Comparison of ENCODE assay signal across 8 cellular contexts in the genomic region with DNA sequence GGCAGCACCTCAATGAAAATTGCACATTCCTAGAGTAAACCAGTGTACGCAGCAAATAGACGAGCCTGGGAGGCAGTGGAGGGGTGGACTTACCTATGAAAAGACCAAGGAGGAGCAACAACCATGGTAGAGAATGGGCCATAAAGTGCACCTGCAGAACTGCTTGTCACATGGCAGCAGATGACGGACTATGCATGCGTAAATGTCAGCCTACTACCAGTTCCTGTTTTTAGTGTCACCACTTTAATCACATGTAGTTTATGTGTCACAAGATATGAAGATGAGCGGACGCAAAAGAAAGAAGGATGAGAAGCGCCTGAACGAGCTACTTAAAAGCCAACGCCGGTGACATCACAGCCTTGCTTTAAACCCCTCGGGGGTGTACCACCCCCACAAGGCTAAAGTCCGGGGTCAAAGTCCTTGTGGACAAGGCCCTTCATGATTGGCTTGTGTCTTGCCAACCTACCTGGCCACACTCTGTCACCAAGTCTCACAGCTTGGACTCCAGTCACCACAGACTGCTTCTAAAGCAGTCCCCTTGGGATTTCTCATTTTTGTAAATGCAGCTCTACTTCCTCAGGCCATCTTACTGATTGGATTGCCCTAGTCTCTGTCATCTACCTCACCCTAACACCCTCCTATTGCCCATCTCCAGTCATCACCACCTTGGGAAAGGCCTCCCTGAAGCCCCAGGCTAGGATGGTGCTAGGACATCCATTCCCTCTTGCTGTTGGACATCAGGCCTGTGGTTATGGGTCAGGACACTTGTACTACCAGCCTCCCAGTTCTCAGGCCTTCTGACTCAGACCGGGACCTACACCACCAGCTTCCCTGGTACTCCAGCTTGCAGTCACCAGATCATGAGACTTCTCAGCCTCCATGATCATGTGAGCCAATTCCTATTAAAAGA. TPM values are rescaled to one million over a fixed set of nuclear protein-coding genes. Genes with fewer than 3 reads are reported as not detected.
A peak's percentile ranks its signal among the peaks of the same experiment; 100 is the strongest.
DNase-seq lines count a peak whose midpoint lies in the region; ATAC-seq and TF ChIP-seq lines count a peak whose summit lies in the region.
"Had no signal": no experiment of that assay in that cellular context is flagged by ENCODE, and none has a peak within 500 bp of the region (broad histone marks: within the 10 kb centered on the region; RNA-seq: fewer than 3 reads in every experiment).

No MANE protein-coding gene starts in this region.

- H3K4me3 Mint-ChIP-seq in chondrocyte (ENCODE audit: unreplicated experiment): no peak overlapping the region

- no peaks in the 10 kb centered on the region for H3K4me1 Mint-ChIP-seq in chondrocyte (ENCODE audit: low read depth)

- TF ChIP-seq CTCF in chondrocyte (IDR thresholded peaks at IDR 0.05) (no peak), coronary artery (IDR thresholded peaks at IDR 0.05) (no peak)

- H3K4me3 ChIP-seq in coronary artery: no peak overlapping the region

- no peaks in the 10 kb centered on the region for H3K27me3 Mint-ChIP-seq in chondrocyte (ENCODE audit: low read depth)

- no peak overlapping the region for H3K27ac ChIP-seq in coronary artery

- no peak overlapping the region for H3K27ac Mint-ChIP-seq in chondrocyte (ENCODE audit: unreplicated experiment)
- H3K27ac Mint-ChIP-seq: activated naive CD4-positive, alpha-beta T cell treated with anti-CD3 and anti-CD28 coated beads, Interleukin-2, amount 50 U/mL, for 72 hours had no signal

- no peaks in the 10 kb centered on the region for H3K36me3 Mint-ChIP-seq in chondrocyte (ENCODE audit: low read depth)
- H3K36me3 Mint-ChIP-seq: activated naive CD4-positive, alpha-beta T cell treated with anti-CD3 and anti-CD28 coated beads, Interleukin-2, amount 50 U/mL, for 72 hours had no signal

- no peaks in the 10 kb centered on the region for H3K9me3 Mint-ChIP-seq in chondrocyte (ENCODE audit: low read depth)
- H3K9me3 Mint-ChIP-seq: activated naive CD4-positive, alpha-beta T cell treated with anti-CD3 and anti-CD28 coated beads, Interleukin-2, amount 50 U/mL, for 72 hours had no signal

- ATAC-seq in GM18907 (IDR thresholded peaks at IDR 0.05; ENCODE audit: unreplicated experiment) (peak; percentile 89), HG02610 (IDR thresholded peaks at IDR 0.05; ENCODE audit: unreplicated experiment) (peak; percentile 73), sciatic nerve (peak; percentile 39)

- intact Hi-C loops in sciatic nerve (cut with DNase I) (no loop called here), posterior vena cava (cut with DNase I) (no loop called here)

- DNase-seq in M059J (ENCODE audit: low read depth) (peak; percentile 16), sciatic nerve (ENCODE audit: low spot score) (no peak), chondrocyte (ENCODE audit: low spot score) (no peak), coronary artery (ENCODE audit: low spot score) (no peak), posterior vena cava (ENCODE audit: low spot score) (no peak)

RNA-seq across cellular contexts. Expression of gene LY9, which starts 6.0 kb away (rescaled TPM):
- not detected in 2 replicates for total RNA-seq in M059J (2014; rRNA removed; shearing (Covaris generic))
- total RNA-seq in sciatic nerve (1.2 TPM), chondrocyte (not detected in 3 replicates), posterior vena cava (under 1 TPM; 0.32 to 0.52 TPM)

RNA-seq across cellular contexts. Expression of gene SLAMF7, which starts 50.9 kb away (rescaled TPM):
- total RNA-seq in M059J (2014; rRNA removed; shearing (Covaris generic)): 3.9 and 7.8 TPM in 2 replicates
- total RNA-seq in sciatic nerve: 1.6 TPM
- not detected in 3 replicates for total RNA-seq in chondrocyte
- under 1 TPM; 0.69 to 0.81 TPM for total RNA-seq in posterior vena cava

Comparison
In these comparisons a context has a peak if more than half of its experiments do, and no peak if none do; other contexts are left out.
1. ATAC-seq: peak in every context shown above with its lines; median percentile 89 in GM18907; 73 in HG02610; 39 in sciatic nerve.